ENCODE assay signal across 15 cellular contexts in the genomic region with DNA sequence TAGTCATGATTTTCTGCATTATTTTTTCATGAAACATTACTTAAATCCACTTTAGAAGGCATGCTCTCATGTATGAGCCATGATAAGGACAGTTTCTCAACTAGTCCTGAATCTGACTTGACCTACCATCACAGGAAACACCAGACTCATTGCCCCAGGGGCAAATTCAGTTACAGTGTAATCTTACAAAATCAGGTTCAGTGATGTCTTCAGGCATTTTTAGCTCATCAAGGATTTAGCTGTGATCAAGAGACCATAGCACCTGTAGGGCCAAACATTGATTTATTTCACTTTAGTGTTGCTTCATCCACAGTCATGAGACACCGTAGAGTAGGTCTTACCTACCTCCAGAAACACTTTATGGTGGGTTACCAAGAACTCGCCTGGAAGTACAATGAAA. TPM values are rescaled to one million over a fixed set of nuclear protein-coding genes. Genes with fewer than 3 reads are reported as not detected.
DNase-seq lines count a peak whose midpoint lies in the region; ATAC-seq and TF ChIP-seq lines count a peak whose summit lies in the region.
"Had no signal": no experiment of that assay in that cellular context is flagged by ENCODE, and none has a peak within 500 bp of the region (broad histone marks: within the 10 kb centered on the region; RNA-seq: fewer than 3 reads in every experiment).

No MANE protein-coding gene starts in this region.

- TF ChIP-seq POLR2A in Peyer's patch (IDR thresholded peaks at IDR 0.05) = no peak

- no peaks in the 10 kb centered on the region; the same call in 1 of the 2 replicates for H3K36me3 ChIP-seq in BLaER1
- H3K36me3 ChIP-seq in trophoblast cell (ENCODE audit: control insufficient read depth in 1 of 2, insufficient read depth in 2 of 2, low read length in 2 of 2) = no peaks in the 10 kb centered on the region
- no peaks in the 10 kb centered on the region for H3K36me3 ChIP-seq in Peyer's patch
- H3K36me3 ChIP-seq: BE2C had no signal

- no peak overlapping the region; the same call in 1 of the 2 replicates for H3K4me3 ChIP-seq in BLaER1
- H3K4me3 ChIP-seq in trophoblast cell (ENCODE audit: low read depth, low read length) = no peak overlapping the region
- H3K4me3 ChIP-seq in Peyer's patch = no peak overlapping the region
- H3K4me3 ChIP-seq: GM23338 had no signal

- no peaks in the 10 kb centered on the region for H3K79me1 ChIP-seq in trophoblast cell (ENCODE audit: low read length)

- no peak overlapping the region for H3K14ac ChIP-seq in trophoblast cell (ENCODE audit: low read length)

- no peak overlapping the region for H2AK5ac ChIP-seq in trophoblast cell (ENCODE audit: low read length)

- H2BK120ac ChIP-seq in trophoblast cell (ENCODE audit: insufficient read depth, low read length, poor library complexity) = no peak overlapping the region

- WGBS in trophoblast cell (ENCODE audit: extremely low coverage, insufficient coverage, insufficient read length) = no CpG with 5 or more reads among the region's 2 CpGs

- TF ChIP-seq CTCF in Peyer's patch (IDR thresholded peaks at IDR 0.05) = no peak

- H3K23ac ChIP-seq in trophoblast cell (ENCODE audit: low read length) = no peak overlapping the region

- peak overlapping the region; percentile 98 for H3K27ac ChIP-seq in BLaER1
- no peak overlapping the region for H3K27ac ChIP-seq in trophoblast cell (ENCODE audit: low read depth, low read length)
- no peak overlapping the region for H3K27ac ChIP-seq in Peyer's patch

- intact Hi-C loops in left ventricle myocardium superior (cut with micrococcal nuclease) = no loop called here

- no peak overlapping the region for H3K4ac ChIP-seq in trophoblast cell (ENCODE audit: low read depth, low read length)

- H3K9me3 ChIP-seq in BLaER1 (peaks cover 11% of the 10 kb centered on the region; the same call in 1 of the 2 replicates), trophoblast cell (ENCODE audit: insufficient read depth, low read depth, low read length) (no peaks in the 10 kb centered on the region), Peyer's patch (no peaks in the 10 kb centered on the region)
- H3K9me3 ChIP-seq: BE2C, Caco-2 had no signal

- no peak overlapping the region for H2AFZ ChIP-seq in trophoblast cell (ENCODE audit: insufficient read depth, low read length, poor library complexity)
- H2AFZ ChIP-seq: GM23338 had no signal

- H4K20me1 ChIP-seq in BLaER1 = no peaks in the 10 kb centered on the region

- H3K4me1 ChIP-seq in BLaER1 = peaks cover 45% of the 10 kb centered on the region
- no peaks in the 10 kb centered on the region for H3K4me1 ChIP-seq in trophoblast cell (ENCODE audit: control insufficient read depth in 1 of 2, insufficient read depth in 2 of 2, low read length in 2 of 2)
- H3K4me1 ChIP-seq in Peyer's patch = no peaks in the 10 kb centered on the region
- H3K4me1 ChIP-seq: BE2C, Caco-2 had no signal

- DNase-seq in ELR (ENCODE audit: low read depth) = peak; percentile 32
- peak; percentile 11 for DNase-seq in NCI-H226
- DNase-seq in trophoblast cell = peak; percentile 30 to 68
- no peak for DNase-seq in stimulated activated CD4-positive, alpha-beta T cell treated with anti-CD3 and anti-CD28 coated beads, Interleukin-2, amount 100 ng/mL, for 48 hours
- no peak for DNase-seq in Peyer's patch
- no peak for DNase-seq in left ventricle myocardium superior
- DNase-seq: BE2C; Caco-2; CD8-positive, alpha-beta memory T cell; DND-41; H7; IMR-90 had no signal

- H3K79me2 ChIP-seq in trophoblast cell (ENCODE audit: control insufficient read depth, insufficient read depth, low read length, poor library complexity) = no peaks in the 10 kb centered on the region

- no peak for ATAC-seq in left ventricle myocardium superior
- ATAC-seq: GM23338 had no signal

- no peak overlapping the region for H3K18ac ChIP-seq in trophoblast cell (ENCODE audit: low read length)

- H4K12ac ChIP-seq in trophoblast cell (ENCODE audit: low read depth, low read length) = no peak overlapping the region

- no peak overlapping the region for H2BK5ac ChIP-seq in trophoblast cell (ENCODE audit: low read depth, low read length, poor library complexity)

- H3K27me3 ChIP-seq in BLaER1 = no peaks in the 10 kb centered on the region
- no peaks in the 10 kb centered on the region for H3K27me3 ChIP-seq in trophoblast cell (ENCODE audit: insufficient read depth, low read length)
- no peaks in the 10 kb centered on the region for H3K27me3 ChIP-seq in Peyer's patch
- H3K27me3 ChIP-seq: BE2C had no signal

- no peak overlapping the region for H4K8ac ChIP-seq in trophoblast cell (ENCODE audit: low read depth, low read length)

- no peak overlapping the region for H2BK12ac ChIP-seq in trophoblast cell (ENCODE audit: low read length)

- H3K4me2 ChIP-seq in BLaER1 (peak overlapping the region; percentile 97), trophoblast cell (ENCODE audit: low read length) (no peak overlapping the region)
- H3K4me2 ChIP-seq: GM23338 had no signal

- H4K91ac ChIP-seq in trophoblast cell (ENCODE audit: low read depth, low read length) = no peak overlapping the region

- H3K9ac ChIP-seq in BLaER1 (peak overlapping the region; percentile 21; the same call in 1 of the 2 replicates), trophoblast cell (ENCODE audit: low read length) (no peak overlapping the region)

RNA-seq across cellular contexts. Expression of a gene that starts 3.1 kb away (rescaled TPM):
- not detected in 2 replicates for polyA plus RNA-seq in trophoblast cell (2013)
- total RNA-seq in Peyer's patch = 1 to 10 TPM in 2 of 4 donors, not detected in 2; 1.9 to 6.6 TPM
- total RNA-seq in left ventricle myocardium superior = 0.62 TPM
- total RNA-seq: Caco-2, GM23338, H7, HT-29, IMR-90 had no signal
- polyA plus RNA-seq: GM23338, IMR-90 had no signal

Comparison
In these comparisons a context has a peak if more than half of its experiments do, and no peak if none do; other contexts are left out.
1. DNase-seq: peak in ELR (single experiment), NCI-H226 (single experiment) and trophoblast cell (2 of 2); none in stimulated activated CD4-positive, alpha-beta T cell treated with anti-CD3 and anti-CD28 coated beads, Interleukin-2, amount 100 ng/mL, for 48 hours (0 of 2), Peyer's patch (0 of 3) and left ventricle myocardium superior (single experiment).